Comparison of ENCODE assay signal across 8 cellular contexts in genomic region chr16:31458073-31458834, GRCh38. TPM values are rescaled to one million over a fixed set of nuclear protein-coding genes. Genes with fewer than 3 reads are reported as not detected.
DNase-seq lines count a peak whose midpoint lies in the region; ATAC-seq, FAIRE-seq and TF ChIP-seq lines count a peak whose summit lies in the region.

No MANE protein-coding gene starts in this region.

- DNase-seq in AML-193 (lab: John Stamatoyannopoulos, UW) (peak; percentile 92), T-helper 22 cell (ENCODE audit: low read depth) (peak; percentile 55), bronchial epithelial cell (ENCODE audit: low read depth) (peak; percentile 35), left kidney (ENCODE audit: low read depth, low spot score) (peak; percentile 76), iPS-NIHi11 (ENCODE audit: low spot score) (no peak)
- peak; percentile 69 for DNase-seq in Jurkat, Clone E6-1 (ENCODE audit: low read depth, low spot score)
- DNase-seq in stimulated activated CD8-positive, alpha-beta memory T cell treated with anti-CD3 and anti-CD28 coated beads, Interleukin-12 subunit alpha, Interleukin-12 subunit beta, amount 100 ng/mL, for 4 hours (ENCODE audit: low read depth): peak; percentile 37

- H3K4me3 ChIP-seq in Jurkat, Clone E6-1 (ENCODE audit: low read length): peak overlapping the region; percentile 93
- H3K4me3 ChIP-seq in bronchial epithelial cell (ENCODE audit: low read depth, low read length): peak overlapping the region; percentile 83

- peak; percentile 3 for ATAC-seq in GM19023 (IDR thresholded peaks at IDR 0.05; ENCODE audit: unreplicated experiment)

- peak; percentile 46 for TF ChIP-seq CTCF in bronchial epithelial cell (IDR thresholded peaks at IDR 0.05; ENCODE audit: insufficient read depth, low read length, severe bottlenecking)

- FAIRE-seq in bronchial epithelial cell (lab: Jason Lieb, UNC): no peak

- H3K36me3 ChIP-seq in bronchial epithelial cell (ENCODE audit: control insufficient read depth, insufficient read depth, low read length): peaks cover 8% of the 10 kb centered on the region

- no peaks in the 10 kb centered on the region for H3K27me3 ChIP-seq in bronchial epithelial cell (ENCODE audit: control insufficient read depth, insufficient read depth, low read length)

RNA-seq across cellular contexts. Expression of gene ARMC5, which starts 1.0 kb away (rescaled TPM):
- polyA plus RNA-seq in Jurkat, Clone E6-1 (2012; ENCODE audit: insufficient read depth, insufficient read length): 8.5 TPM
- total RNA-seq in bronchial epithelial cell: 4.2 and 8.4 TPM in 2 replicates

RNA-seq across cellular contexts. Expression of gene TGFB1I1, which starts 13.7 kb away (rescaled TPM):
- not detected for polyA plus RNA-seq in Jurkat, Clone E6-1 (2012; ENCODE audit: insufficient read depth, insufficient read length)
- total RNA-seq in bronchial epithelial cell: 1.6 and 2.8 TPM in 2 replicates

RNA-seq across cellular contexts. Expression of gene ZNF843, which starts 15.7 kb away (rescaled TPM):
- not detected for polyA plus RNA-seq in Jurkat, Clone E6-1 (2012; ENCODE audit: insufficient read depth, insufficient read length)
- total RNA-seq in bronchial epithelial cell: under 0.01 and 0.13 TPM in 2 replicates

RNA-seq across cellular contexts. Expression of gene SLC5A2, which starts 24.7 kb away (rescaled TPM):
- 40.0 TPM for polyA plus RNA-seq in Jurkat, Clone E6-1 (2012; ENCODE audit: insufficient read depth, insufficient read length)
- total RNA-seq in bronchial epithelial cell: under 0.01 TPM in 1 of 2 replicates, not detected in the other

RNA-seq across cellular contexts. Expression of gene COX6A2, which starts 30.1 kb away (rescaled TPM):
- not detected for polyA plus RNA-seq in Jurkat, Clone E6-1 (2012; ENCODE audit: insufficient read depth, insufficient read length)
- total RNA-seq in bronchial epithelial cell: not detected in 2 replicates
